ENCODE assay signal across 35 cellular contexts in genomic region chr3:10631224-10631623, GRCh38.
"Had no signal": no experiment of that assay in that cellular context is flagged by ENCODE, and none has a peak within 500 bp of the region (broad histone marks: within the 10 kb centered on the region; RNA-seq: fewer than 3 reads in every experiment).

No MANE protein-coding gene starts in this region.

- FAIRE-seq: astrocyte, TTC549 had no signal

- H3K27me3 ChIP-seq: adrenal gland, body of pancreas, brain microvascular endothelial cell, breast epithelium had no signal

- H3K9me3 ChIP-seq: adrenal gland, body of pancreas had no signal

- H3K36me3 ChIP-seq: adrenal gland, brain microvascular endothelial cell, breast epithelium had no signal

- DNase-seq: activated B cell treated with CpG ODN at 0.5 μM for 24 hours; activated CD4-positive, alpha-beta memory T cell treated with anti-CD3 and anti-CD28 coated beads for 36 hours; activated CD4-positive, alpha-beta T cell treated with anti-CD3 and anti-CD28 coated beads for 4 hours; activated CD4-positive, alpha-beta T cell treated with anti-CD3 and anti-CD28 coated beads, Interleukin-2, amount 10 ng/mL, durations not matched to agents 24 days and 14 days; activated CD4-positive, alpha-beta T cell treated with anti-CD3 and anti-CD28 coated beads, Interleukin-2, amount 50 U/mL, for 1 hour; activated CD4-positive, alpha-beta T cell treated with anti-CD3 and anti-CD28 coated beads, Interleukin-2, amount 50 U/mL, for 4 hours; activated CD4-positive, CD25-positive, alpha-beta regulatory T cell treated with anti-CD3 and anti-CD28 coated beads, Interleukin-2, amount 50 U/mL, for 72 hours; activated CD8-positive, alpha-beta memory T cell treated with anti-CD3 and anti-CD28 coated beads, Interleukin-2, amount 50 U/mL, for 4 hours; activated CD8-positive, alpha-beta T cell treated with anti-CD3 and anti-CD28 coated beads for 36 hours; activated gamma-delta T cell treated with Interleukin-2 at 50 U/mL for 16 hours; activated naive CD4-positive, alpha-beta T cell; activated naive CD4-positive, alpha-beta T cell treated with anti-CD3 and anti-CD28 coated beads for 36 hours; activated naive CD4-positive, alpha-beta T cell treated with anti-CD3 and anti-CD28 coated beads, Interleukin-2, amount 50 U/mL, for 16 hours; activated naive CD8-positive, alpha-beta T cell treated with anti-CD3 and anti-CD28 coated beads for 36 hours; activated T-cell treated with anti-CD3 and anti-CD28 coated beads for 4 hours; activated T-cell treated with anti-CD3 and anti-CD28 coated beads, Interleukin-2, amount 50 U/mL, for 1 hour; activated T-cell treated with anti-CD3 and anti-CD28 coated beads, Interleukin-2, amount 50 U/mL, for 4 hours; activated T-cell treated with anti-CD3 and anti-CD28 coated beads, Interleukin-2, amount 50 U/mL, for 72 hours; adrenal gland; amniotic stem cell; aorta; body of pancreas; brain microvascular endothelial cell; caudate nucleus; cerebellar nuclear complex; SW 1271; T-helper 1 cell; T-helper 2 cell; T-helper 9 cell had no signal

- H3K27ac ChIP-seq: adrenal gland, body of pancreas, brain microvascular endothelial cell, breast epithelium, VCaP had no signal

- ATAC-seq: activated CD8-positive, alpha-beta T cell treated with anti-CD3 and anti-CD28 coated beads for 36 hours; activated naive CD4-positive, alpha-beta T cell treated with anti-CD3 and anti-CD28 coated beads, Interleukin-2, amount 50 U/mL, for 72 hours; activated T-cell treated with anti-CD3 and anti-CD28 coated beads, Interleukin-2, amount 50 U/mL, for 4 hours; activated T-cell treated with anti-CD3 and anti-CD28 coated beads, Interleukin-2, amount 50 U/mL, for 72 hours; activated T-helper 17 cell treated with anti-CD3 and anti-CD28 coated beads, Interleukin-2, amount 50 U/mL, for 72 hours; body of pancreas had no signal

- H3K4me3 ChIP-seq: adrenal gland, body of pancreas, breast epithelium had no signal

- H3K4me1 ChIP-seq: adrenal gland, body of pancreas, breast epithelium had no signal
